In the genomic region with DNA sequence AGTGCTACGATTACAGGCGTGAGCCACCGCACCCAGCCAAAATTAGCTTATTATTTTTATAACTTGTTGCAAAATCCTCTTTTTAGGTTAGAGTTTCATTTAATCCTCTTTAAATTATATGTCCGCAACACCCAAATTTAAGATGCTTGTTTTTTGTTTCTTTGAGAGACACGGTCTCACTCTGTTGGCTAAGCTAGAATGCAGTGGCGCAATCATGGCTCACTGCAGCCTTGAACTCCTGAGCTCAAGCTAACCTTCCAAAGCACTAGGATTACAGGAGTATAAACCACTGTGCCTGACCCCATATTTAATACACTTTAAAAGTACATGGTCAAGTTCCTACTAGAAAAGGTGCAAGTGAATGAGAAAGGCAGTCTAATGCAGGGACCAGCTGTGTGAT, we compare ENCODE assay signal across 10 cellular contexts. TPM values are rescaled to one million over a fixed set of nuclear protein-coding genes. Genes with fewer than 3 reads are reported as not detected.
A peak's percentile ranks its signal among the peaks of the same experiment; 100 is the strongest.
DNase-seq lines count a peak whose midpoint lies in the region; ATAC-seq and TF ChIP-seq lines count a peak whose summit lies in the region.
"Had no signal": no experiment of that assay in that cellular context is flagged by ENCODE, and none has a peak within 500 bp of the region (broad histone marks: within the 10 kb centered on the region; RNA-seq: fewer than 3 reads in every experiment).

No MANE protein-coding gene starts in this region.

- H3K36me3 ChIP-seq in CD8-positive, alpha-beta T cell (ENCODE audit: insufficient read depth, low read length), result peaks cover 4% of the 10 kb centered on the region
- peaks cover 1% of the 10 kb centered on the region; the same call in 1 of the 2 replicates for H3K36me3 ChIP-seq in IMR-90 (ENCODE audit: control insufficient read depth, insufficient read depth, low read length)

- H2BK20ac ChIP-seq in IMR-90 (ENCODE audit: low read depth, low read length), result no peak overlapping the region

- intact Hi-C loops in CD8-positive, alpha-beta T cell (cut with DNase I, micrococcal nuclease), result loop anchor here (5.0 to 10.0 kb wide), 4 partner anchors 81 to 1559 kb away; a partner anchor contains a TSS
- intact Hi-C loops in IMR-90 (cut with micrococcal nuclease) (loop anchor here (5.0 kb wide), 1 partner anchor 41 kb away; no protein-coding TSS in a partner anchor), left colon (cut with DNase I, micrococcal nuclease) (no loop called here)

- H3K36me3 Mint-ChIP-seq in CD8-positive, alpha-beta T cell, result peaks cover 28% of the 10 kb centered on the region
- peaks cover 9% of the 10 kb centered on the region for H3K36me3 Mint-ChIP-seq in natural killer cell treated with Interleukin-12 subunit alpha and Interleukin-12 subunit beta and Interleukin-15 and Interleukin-18, amount 100 ng/mL, for 72 hours

- dilution Hi-C loops in IMR-90 (cut with HindIII; ENCODE audit: low sequenced_read_pairs, unreplicated experiment), result no loop called here

- H2AK5ac ChIP-seq in IMR-90 (ENCODE audit: low read depth, low read length), result no peak overlapping the region

- H3K27me3 ChIP-seq in CD8-positive, alpha-beta T cell (ENCODE audit: insufficient read depth, low read length), result no peaks in the 10 kb centered on the region
- H3K27me3 ChIP-seq in IMR-90 (ENCODE audit: control insufficient read depth, insufficient read depth, low read length), result peaks cover 6% of the 10 kb centered on the region; the same call in 1 of the 2 replicates

- no peak overlapping the region for H4K5ac ChIP-seq in IMR-90 (ENCODE audit: low read depth, low read length)

- no peak for TF ChIP-seq CTCF in CD8-positive, alpha-beta T cell (IDR thresholded peaks at IDR 0.05)
- TF ChIP-seq CTCF in IMR-90 (conservative IDR thresholded peaks at IDR 0.05; ENCODE audit: low read depth, low read length), result no peak

- no peak overlapping the region for H2AFZ ChIP-seq in IMR-90 (replicated peaks; ENCODE audit: low read length, poor library complexity)

- H3K4me3 ChIP-seq in CD8-positive, alpha-beta T cell (ENCODE audit: low read depth, low read length), result no peak overlapping the region
- no peak overlapping the region for H3K4me3 ChIP-seq in IMR-90 (ENCODE audit: insufficient read depth, low read depth, low read length)

- H3K27ac ChIP-seq in CD8-positive, alpha-beta T cell (ENCODE audit: low read depth, low read length), result no peak overlapping the region
- H3K27ac ChIP-seq in IMR-90 (ENCODE audit: insufficient read depth, low read length), result no peak overlapping the region
- H3K27ac ChIP-seq: skin epidermis had no signal

- H3K9me1 ChIP-seq in IMR-90 (ENCODE audit: insufficient read depth, low read length), result no peaks in the 10 kb centered on the region; the same call in 1 of the 2 replicates

- H3K18ac ChIP-seq in IMR-90 (ENCODE audit: low read depth, low read length), result no peak overlapping the region

- no peak overlapping the region for H3K4ac ChIP-seq in IMR-90 (ENCODE audit: low read depth, low read length)

- H3K79me1 ChIP-seq in IMR-90 (ENCODE audit: low read depth in 1 of 2, low read length in 2 of 2), result peaks cover 3 to 22% of the 10 kb centered on the region in 2 experiments; a peak in 2 of 4 replicates

- H4K91ac ChIP-seq in IMR-90 (ENCODE audit: insufficient read depth, low read depth, low read length), result no peak overlapping the region

- no peaks in the 10 kb centered on the region for H3K9me3 Mint-ChIP-seq in CD8-positive, alpha-beta T cell
- H3K9me3 Mint-ChIP-seq in natural killer cell treated with Interleukin-12 subunit alpha and Interleukin-12 subunit beta and Interleukin-15 and Interleukin-18, amount 100 ng/mL, for 72 hours, result no peaks in the 10 kb centered on the region
- H3K9me3 Mint-ChIP-seq: stimulated activated memory B cell treated with anti-CD40 and anti-IgM and Interleukin-4, amounts not matched to agents 10 μg/mL and 1 μg/mL and 100 μg/mL, for 72 hours had no signal

- no peak overlapping the region for H2BK5ac ChIP-seq in IMR-90 (ENCODE audit: low read depth, low read length, poor library complexity, severe bottlenecking)

- H3K23ac ChIP-seq in IMR-90 (ENCODE audit: low read depth, low read length), result peak overlapping the region; percentile 56; the same call in 1 of the 2 replicates

- H2BK120ac ChIP-seq in IMR-90 (ENCODE audit: low read depth, low read length), result no peak overlapping the region

- ATAC-seq in CD8-positive, alpha-beta T cell, result no peak
- ATAC-seq in IMR-90 (ENCODE audit: low read depth), result no peak
- ATAC-seq in natural killer cell treated with Interleukin-12 subunit alpha and Interleukin-12 subunit beta and Interleukin-15 and Interleukin-18, amount 100 ng/mL, for 72 hours, result no peak
- no peak for ATAC-seq in GM21529 (IDR thresholded peaks at IDR 0.05; ENCODE audit: unreplicated experiment)
- ATAC-seq in HG03095 (IDR thresholded peaks at IDR 0.05; ENCODE audit: unreplicated experiment), result no peak
- ATAC-seq in left colon, result no peak
- ATAC-seq: stimulated activated memory B cell treated with anti-CD40 and anti-IgM and Interleukin-4, amounts not matched to agents 10 μg/mL and 1 μg/mL and 100 μg/mL, for 72 hours had no signal

- CTCF ChIA-PET in CD8-positive, alpha-beta T cell (lab: Charles Lee), result interaction anchor here (0.6 to 1.0 kb wide), 3 partner anchors 25 to 1181 kb away, joined by 3 read pairs; no protein-coding TSS in a partner anchor
- CTCF ChIA-PET in IMR-90 (lab: Yijun Ruan, JAX), result interaction anchor here (1.9 kb wide), 1 partner anchor 15 kb away, joined by 7 read pairs; no protein-coding TSS in a partner anchor

- peaks cover 53% of the 10 kb centered on the region for H3K4me1 Mint-ChIP-seq in CD8-positive, alpha-beta T cell (ENCODE audit: low read depth)
- H3K4me1 Mint-ChIP-seq in natural killer cell treated with Interleukin-12 subunit alpha and Interleukin-12 subunit beta and Interleukin-15 and Interleukin-18, amount 100 ng/mL, for 72 hours (ENCODE audit: low read depth in 2 of 2), result peaks cover 23 to 30% of the 10 kb centered on the region in 2 donors

- no peak overlapping the region for H3K14ac ChIP-seq in IMR-90 (replicated peaks; ENCODE audit: low read depth, low read length)

- no TSS peak for BruUV-seq in IMR-90 (replicated peaks; lab: Mats Ljungman, UMichigan)

- H3K27me3 Mint-ChIP-seq in CD8-positive, alpha-beta T cell (ENCODE audit: low read depth), result no peaks in the 10 kb centered on the region
- no peaks in the 10 kb centered on the region for H3K27me3 Mint-ChIP-seq in natural killer cell treated with Interleukin-12 subunit alpha and Interleukin-12 subunit beta and Interleukin-15 and Interleukin-18, amount 100 ng/mL, for 72 hours
- H3K27me3 Mint-ChIP-seq: stimulated activated memory B cell treated with anti-CD40 and anti-IgM and Interleukin-4, amounts not matched to agents 10 μg/mL and 1 μg/mL and 100 μg/mL, for 72 hours had no signal

- H2AK9ac ChIP-seq in IMR-90 (replicated peaks; ENCODE audit: low read depth, low read length, poor library complexity), result no peak overlapping the region

- H3K4me3 Mint-ChIP-seq in CD8-positive, alpha-beta T cell, result peak overlapping the region; percentile 26
- peak overlapping the region; percentile 94 for H3K4me3 Mint-ChIP-seq in natural killer cell treated with Interleukin-12 subunit alpha and Interleukin-12 subunit beta and Interleukin-15 and Interleukin-18, amount 100 ng/mL, for 72 hours

- peaks cover 20% of the 10 kb centered on the region for H3K4me1 ChIP-seq in CD8-positive, alpha-beta T cell (ENCODE audit: insufficient read depth, low read length)
- H3K4me1 ChIP-seq in IMR-90 (ENCODE audit: control insufficient read depth, insufficient read depth, low read length), result peaks cover 8% of the 10 kb centered on the region

- H3K56ac ChIP-seq in IMR-90 (ENCODE audit: extremely low read depth, insufficient read depth, low read length), result no peak overlapping the region

- 90% methylated on average over 2 of the region's 6 CpGs; no CpG with 5 or more reads in 1 of the 2 experiments for WGBS in IMR-90 (ENCODE audit: extremely low coverage in 2 of 2, insufficient read length in 1 of 2), 2 experiments

- H3K27ac Mint-ChIP-seq in CD8-positive, alpha-beta T cell, result no peak overlapping the region
- H3K27ac Mint-ChIP-seq in natural killer cell treated with Interleukin-12 subunit alpha and Interleukin-12 subunit beta and Interleukin-15 and Interleukin-18, amount 100 ng/mL, for 72 hours, result peak overlapping the region in 1 of 2 donors; percentile 86

- TF ChIP-seq RAD21 in IMR-90 (IDR thresholded peaks at IDR 0.05; ENCODE audit: low read length), result no peak

- in situ Hi-C loops in IMR-90 (cut with MboI; ENCODE audit: low sequenced_read_pairs), result no loop called here

- no peaks in the 10 kb centered on the region for H3K9me3 ChIP-seq in CD8-positive, alpha-beta T cell (ENCODE audit: low read length)
- H3K9me3 ChIP-seq in IMR-90 (ENCODE audit: control insufficient read depth, insufficient read depth, low read length), result no peaks in the 10 kb centered on the region

- H4K8ac ChIP-seq in IMR-90 (ENCODE audit: low read depth in 2 of 2, low read length in 2 of 2), result no peak overlapping the region

- no peak overlapping the region for H3K9ac ChIP-seq in IMR-90 (ENCODE audit: low read depth, low read length)

- TF ChIP-seq POLR2A in IMR-90 (IDR thresholded peaks at IDR 0.05; ENCODE audit: low read depth, low read length), result no peak

- no peak for DNase-seq in CD8-positive, alpha-beta T cell
- no peak for DNase-seq in IMR-90
- DNase-seq in amniotic epithelial cell (ENCODE audit: low read depth), result peak; percentile 38
- no peak for DNase-seq in natural killer cell treated with Interleukin-12 subunit alpha and Interleukin-12 subunit beta and Interleukin-15 and Interleukin-18, amount 100 ng/mL, for 72 hours (ENCODE audit: low spot score)
- DNase-seq in OCI-M1 (lab: John Stamatoyannopoulos, UW), result no peak
- DNase-seq in left colon, result no peak

- H3K4me2 ChIP-seq in IMR-90 (ENCODE audit: low read depth, low read length), result peak overlapping the region; percentile 52; the same call in 1 of the 2 replicates

- POLR2A ChIA-PET in CD8-positive, alpha-beta T cell (lab: Charles Lee), result no interaction called here
- POLR2A ChIA-PET in IMR-90 (lab: Charles Lee; ENCODE audit: unreplicated experiment), result no interaction called here

- no peak overlapping the region for H2BK15ac ChIP-seq in IMR-90 (ENCODE audit: low read depth, low read length)

- H4K20me1 ChIP-seq in IMR-90 (ENCODE audit: insufficient read depth, low read length), result peaks cover 52% of the 10 kb centered on the region

RNA-seq across cellular contexts. Expression of a gene that starts 2.2 kb away (rescaled TPM):
- 100 to 1,000 TPM; 130 to 131 TPM for total RNA-seq in CD8-positive, alpha-beta T cell
- total RNA-seq in IMR-90 (2012; rRNA removed) (132 and 147 TPM in 2 replicates), left colon (10 to 100 TPM; 66.3 to 73.2 TPM)
- polyA plus RNA-seq in IMR-90 (2012; rRNA removed), result 116 and 149 TPM in 2 replicates
- polyA plus RNA-seq in IMR-90 (2012; cell fraction: cytosol; rRNA removed), result 44.7 and 152 TPM in 2 replicates
- 23.9 and 112 TPM in 2 replicates for polyA plus RNA-seq in IMR-90 (2012; cell fraction: nucleus; rRNA removed; ENCODE audit: low replicate concordance)
- 100 to 1,000 TPM; 131 to 157 TPM for total RNA-seq in natural killer cell treated with Interleukin-12 subunit alpha and Interleukin-12 subunit beta and Interleukin-15 and Interleukin-18, amount 100 ng/mL, for 72 hours

Comparison
In these comparisons a context has a peak if more than half of its experiments do, and no peak if none do; other contexts are left out.
1. intact Hi-C loops: an anchor here in CD8-positive, alpha-beta T cell (5.0 to 10.0 kb wide) and IMR-90 (5.0 kb wide); none called in left colon.